ENCODE assay signal across 1 cellular context in genomic region chr10:102945989-102946388, GRCh38.
TF ChIP-seq lines count a peak whose summit lies in the region.

No MANE protein-coding gene starts in this region.

TF ChIP-seq in HepG2, 621 proteins besides CTCF, POLR2A, EP300 and RAD21:
- TF ChIP-seq ZKSCAN8 (CRISPR knock-in tag; IDR thresholded peaks at IDR 0.05; ENCODE audit: borderline replicate concordance) (no peak), ZBTB7A (CRISPR knock-in tag; IDR thresholded peaks at IDR 0.05) (no peak), ZSCAN30 (CRISPR knock-in tag; IDR thresholded peaks at IDR 0.05) (no peak), KDM2A (CRISPR knock-in tag; IDR thresholded peaks at IDR 0.05; ENCODE audit: borderline replicate concordance, low read depth) (no peak), DMAP1 (CRISPR knock-in tag; IDR thresholded peaks at IDR 0.05) (no peak)
TF ChIP-seq in HepG2: peak in this region for 0.
